ENCODE assay signal across 21 cellular contexts in genomic region chr5:171433352-171433698, GRCh38. TPM values are rescaled to one million over a fixed set of nuclear protein-coding genes. Genes with fewer than 3 reads are reported as not detected.
"Had no signal": no experiment of that assay in that cellular context is flagged by ENCODE, and none has a peak within 500 bp of the region (broad histone marks: within the 10 kb centered on the region; RNA-seq: fewer than 3 reads in every experiment).

No MANE protein-coding gene starts in this region.

- FAIRE-seq: keratinocyte had no signal

- H3K4me1 ChIP-seq: foreskin keratinocyte, prostate gland had no signal

- H3K36me3 ChIP-seq: prostate gland, thoracic aorta, WERI-Rb-1 had no signal

- H3K27me3 ChIP-seq: body of pancreas, foreskin keratinocyte had no signal

- H3K4me3 Mint-ChIP-seq: activated T-helper 1 cell treated with anti-CD3 and anti-CD28 coated beads, Interleukin-12 subunit alpha, Interleukin-12 subunit beta, Interleukin-2, Interleukin-4 antibody, amounts not matched to agents 30 ng/mL and 10 ng/mL and 1 ng/mL, durations not matched to agents 14 hours and 24 hours and 36 hours; naive thymus-derived CD8-positive, alpha-beta T cell had no signal

- H3K27ac ChIP-seq: body of pancreas, coronary artery, foreskin keratinocyte, prostate gland, SK-N-MC, skin epidermis, thoracic aorta, WERI-Rb-1 had no signal

- H3K4me1 Mint-ChIP-seq: naive thymus-derived CD8-positive, alpha-beta T cell had no signal

- H3K27ac Mint-ChIP-seq: activated T-helper 1 cell treated with anti-CD3 and anti-CD28 coated beads, Interleukin-12 subunit alpha, Interleukin-12 subunit beta, Interleukin-2, Interleukin-4 antibody, amounts not matched to agents 30 ng/mL and 10 ng/mL and 1 ng/mL, durations not matched to agents 14 hours and 24 hours and 36 hours had no signal

- H3K27me3 Mint-ChIP-seq: naive thymus-derived CD8-positive, alpha-beta T cell had no signal

- DNase-seq: activated CD4-positive, alpha-beta T cell treated with anti-CD3 and anti-CD28 coated beads, Interleukin-2, amount 50 U/mL, for 48 hours; central memory CD4-positive, alpha-beta T cell; foreskin keratinocyte; hippocampal formation; mesendoderm; occipital lobe; right cardiac atrium; stimulated activated CD4-positive, alpha-beta T cell treated with anti-CD3 and anti-CD28 coated beads, Interleukin-15, amount 100 ng/mL, for 24 hours; stimulated activated CD4-positive, alpha-beta T cell treated with anti-CD3 and anti-CD28 coated beads, Interleukin-2, amount 100 ng/mL, for 48 hours; WERI-Rb-1 had no signal

- H3K9me3 Mint-ChIP-seq: activated T-helper 1 cell treated with anti-CD3 and anti-CD28 coated beads, Interleukin-12 subunit alpha, Interleukin-12 subunit beta, Interleukin-2, Interleukin-4 antibody, amounts not matched to agents 30 ng/mL and 10 ng/mL and 1 ng/mL, durations not matched to agents 14 hours and 24 hours and 36 hours; naive thymus-derived CD8-positive, alpha-beta T cell had no signal

- ATAC-seq: body of pancreas; foreskin keratinocyte; naive thymus-derived CD8-positive, alpha-beta T cell had no signal

- H3K36me3 Mint-ChIP-seq: naive thymus-derived CD8-positive, alpha-beta T cell had no signal

- H3K9me3 ChIP-seq: body of pancreas, prostate gland, thoracic aorta had no signal

- H3K4me3 ChIP-seq: body of pancreas, coronary artery, prostate gland, SK-N-MC, skin epidermis, thoracic aorta had no signal

RNA-seq across cellular contexts. Expression of gene FGF18, which starts 13.9 kb away (rescaled TPM):
- total RNA-seq: body of pancreas, epithelial cell of proximal tubule, foreskin keratinocyte, left lobe of liver had no signal
- polyA plus RNA-seq: foreskin keratinocyte; naive thymus-derived CD8-positive, alpha-beta T cell had no signal
